In the genomic region with DNA sequence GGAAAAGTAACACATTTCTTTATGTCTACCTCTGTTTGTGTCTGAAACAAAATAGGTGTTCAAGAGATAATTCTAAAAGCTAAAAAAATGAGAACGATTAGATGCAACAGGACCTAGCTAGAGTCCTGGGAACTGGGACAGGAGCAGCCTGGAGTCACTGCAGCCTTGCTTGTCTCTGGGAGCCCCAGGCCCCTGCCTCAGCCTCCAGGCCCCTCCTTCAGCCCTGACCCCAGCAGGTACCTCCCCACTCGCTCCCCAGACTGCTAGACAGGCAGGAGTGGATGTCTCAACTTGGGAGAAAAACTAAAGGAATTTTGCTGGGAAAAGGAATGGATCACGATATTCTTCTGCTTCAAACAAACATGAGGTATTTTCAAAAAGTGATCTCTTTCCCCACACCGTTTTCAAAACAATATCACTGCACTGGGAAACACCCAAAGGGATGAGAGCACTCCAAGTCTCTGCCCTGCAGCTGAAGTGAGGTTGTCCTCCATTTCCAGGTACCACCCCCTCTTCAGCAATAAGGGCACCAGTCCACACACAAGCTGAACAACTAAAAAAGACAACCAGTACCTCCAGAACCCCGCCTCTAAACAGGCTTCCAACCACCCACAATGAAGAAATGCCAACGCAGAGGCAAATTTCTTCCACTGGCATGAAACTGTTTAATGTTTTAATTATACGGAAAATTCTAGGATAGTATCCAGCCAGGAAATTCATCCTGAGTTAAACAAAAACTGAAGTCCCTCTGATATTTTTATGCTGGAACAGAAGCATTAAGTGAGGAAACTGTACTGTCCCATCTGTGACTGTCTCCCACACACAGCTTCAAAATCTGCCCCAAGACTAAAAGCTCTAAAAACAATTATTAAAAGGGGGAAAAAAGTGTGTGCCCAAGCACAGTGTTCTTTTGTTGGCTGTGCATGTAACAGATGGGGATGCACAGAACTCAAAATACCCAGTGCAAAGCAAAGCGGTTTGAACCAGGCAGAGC, we compare ENCODE assay signal across 26 cellular contexts. TPM values are rescaled to one million over a fixed set of nuclear protein-coding genes. Genes with fewer than 3 reads are reported as not detected.
A peak's percentile ranks its signal among the peaks of the same experiment; 100 is the strongest.
DNase-seq lines count a peak whose midpoint lies in the region; ATAC-seq and TF ChIP-seq lines count a peak whose summit lies in the region.
"Had no signal": no experiment of that assay in that cellular context is flagged by ENCODE, and none has a peak within 500 bp of the region (broad histone marks: within the 10 kb centered on the region; RNA-seq: fewer than 3 reads in every experiment).

No MANE protein-coding gene starts in this region.

- H2BK15ac ChIP-seq in neuronal stem cell (ENCODE audit: low read length) = no peak overlapping the region

- H3K9ac ChIP-seq in neuronal stem cell (ENCODE audit: low read depth, low read length, poor library complexity) = no peak overlapping the region
- H3K9ac ChIP-seq: KMS-11 had no signal

- no peak overlapping the region for H3K4me3 Mint-ChIP-seq in immature natural killer cell
- H3K4me3 Mint-ChIP-seq: activated CD4-positive, alpha-beta T cell treated with anti-CD3 and anti-CD28 coated beads, Interleukin-2, amount 10 ng/mL, durations not matched to agents 24 days and 14 days; activated naive CD4-positive, alpha-beta T cell treated with anti-CD3 and anti-CD28 coated beads, Interleukin-2, amount 50 U/mL, for 24 hours; dendritic cell treated with granulocyte-macrophage colony-stimulating factor and Interleukin-4, amounts not matched to agents 40 ng/mL and 50 ng/mL, for 4 days; HFFc6 had no signal

- no peak overlapping the region for H3K14ac ChIP-seq in neuronal stem cell (ENCODE audit: low read length)

- intact Hi-C loops in body of pancreas (cut with DNase I) (no loop called here), right cardiac atrium (cut with DNase I) (no loop called here), sigmoid colon (cut with DNase I) (no loop called here)

- H3K27me3 Mint-ChIP-seq in immature natural killer cell (ENCODE audit: low read depth in 3 of 3) = peaks cover 0 to 1% (median 0%) of the 10 kb centered on the region in 3 donors
- H3K27me3 Mint-ChIP-seq: activated CD4-positive, alpha-beta T cell treated with anti-CD3 and anti-CD28 coated beads, Interleukin-2, amount 10 ng/mL, durations not matched to agents 24 days and 14 days; activated naive CD4-positive, alpha-beta T cell treated with anti-CD3 and anti-CD28 coated beads, Interleukin-2, amount 50 U/mL, for 24 hours; dendritic cell treated with granulocyte-macrophage colony-stimulating factor and Interleukin-4, amounts not matched to agents 40 ng/mL and 50 ng/mL, for 4 days had no signal

- no peak overlapping the region for H4K8ac ChIP-seq in neuronal stem cell (ENCODE audit: low read depth, low read length)

- no peaks in the 10 kb centered on the region for H3K27me3 ChIP-seq in body of pancreas
- no peaks in the 10 kb centered on the region for H3K27me3 ChIP-seq in right cardiac atrium (ENCODE audit: control insufficient read depth, insufficient read depth)
- H3K27me3 ChIP-seq in sigmoid colon = no peaks in the 10 kb centered on the region
- H3K27me3 ChIP-seq in neuronal stem cell (ENCODE audit: control insufficient read depth in 3 of 3, insufficient read depth in 3 of 3, low read depth in 1 of 3, low read length in 3 of 3) = no peaks in the 10 kb centered on the region
- H3K27me3 ChIP-seq: tibial nerve had no signal

- H3K4ac ChIP-seq in neuronal stem cell (ENCODE audit: low read length) = no peak overlapping the region

- ATAC-seq in body of pancreas = no peak
- ATAC-seq in right cardiac atrium = peak; percentile 41 to 56
- ATAC-seq: stimulated activated naive CD8-positive, alpha-beta T cell treated with anti-CD3 and anti-CD28 coated beads, Interleukin-15, Interleukin-2, amounts not matched to agents 100 U/mL and 50 U/mL, for 24 hours had no signal

- H3K4me1 Mint-ChIP-seq in immature natural killer cell = peaks cover 0 to 1% of the 10 kb centered on the region in 2 donors
- H3K4me1 Mint-ChIP-seq: activated CD4-positive, alpha-beta T cell treated with anti-CD3 and anti-CD28 coated beads, Interleukin-2, amount 10 ng/mL, durations not matched to agents 24 days and 14 days; activated naive CD4-positive, alpha-beta T cell treated with anti-CD3 and anti-CD28 coated beads, Interleukin-2, amount 50 U/mL, for 24 hours had no signal

- H3K36me3 ChIP-seq in body of pancreas (replicated peaks in 1 of 2; ENCODE audit: insufficient read depth in 1 of 2, low read depth in 2 of 2) = peaks cover 0 to 33% of the 10 kb centered on the region in 2 donors
- peaks cover under 1 to 55% (median 26%) of the 10 kb centered on the region in 4 donors for H3K36me3 ChIP-seq in sigmoid colon
- peaks cover 21 to 81% of the 10 kb centered on the region in 2 donors for H3K36me3 ChIP-seq in neuronal stem cell (replicated peaks in 1 of 2; ENCODE audit: control insufficient read depth in 2 of 2, insufficient read depth in 2 of 2, low read length in 2 of 2)

- DNase-seq in Ammon's horn (ENCODE audit: low spot score) (peak; percentile 68), body of pancreas (no peak), right cardiac atrium (no peak), sigmoid colon (no peak), neuronal stem cell (ENCODE audit: low spot score) (no peak), HUDEP-2 (lab: John Stamatoyannopoulos, UW; ENCODE audit: unreplicated experiment in 76 of 76) (no peak), immature natural killer cell (no peak)
- DNase-seq: activated CD4-positive, alpha-beta T cell treated with anti-CD3 and anti-CD28 coated beads, Interleukin-2, amount 10 ng/mL, durations not matched to agents 24 days and 14 days; DMS79; GDM1; GOT3; HFFc6; MM.1S; NCI-H1417; NCI-H510A treated with DMSO at 0.1 percent for 48 hours; PC-9; posterior cingulate gyrus; SHP77; stimulated activated naive CD8-positive, alpha-beta T cell treated with anti-CD3 and anti-CD28 coated beads, Interleukin-15, Interleukin-2, amounts not matched to agents 100 U/mL and 50 U/mL, for 24 hours; SW 1271; T-helper 9 cell had no signal

- no peaks in the 10 kb centered on the region for H3K9me3 Mint-ChIP-seq in immature natural killer cell
- H3K9me3 Mint-ChIP-seq: activated CD4-positive, alpha-beta T cell treated with anti-CD3 and anti-CD28 coated beads, Interleukin-2, amount 10 ng/mL, durations not matched to agents 24 days and 14 days; activated naive CD4-positive, alpha-beta T cell treated with anti-CD3 and anti-CD28 coated beads, Interleukin-2, amount 50 U/mL, for 24 hours; dendritic cell treated with granulocyte-macrophage colony-stimulating factor and Interleukin-4, amounts not matched to agents 40 ng/mL and 50 ng/mL, for 4 days; HFFc6 had no signal

- WGBS in body of pancreas, 2 donors = 65 to 66% methylated on average over 8 of the region's 8 CpGs
- 76% methylated on average over 8 of the region's 8 CpGs for WGBS in right cardiac atrium
- WGBS in sigmoid colon, 2 donors = 86 to 92% methylated on average over 8 of the region's 8 CpGs
- WGBS in neuronal stem cell (ENCODE audit: extremely low coverage in 2 of 2, insufficient read length in 2 of 2, insufficient replicate concordance in 1 of 2), 2 donors = no CpG with 5 or more reads among the region's 8 CpGs

- H2BK120ac ChIP-seq in neuronal stem cell (ENCODE audit: low read depth, low read length) = no peak overlapping the region

- H2BK12ac ChIP-seq in neuronal stem cell (ENCODE audit: low read length) = no peak overlapping the region

- no peak overlapping the region for H2AFZ ChIP-seq in neuronal stem cell (ENCODE audit: low read length)
- H2AFZ ChIP-seq: PC-9 had no signal

- H3K4me3 ChIP-seq in body of pancreas (no peak overlapping the region), right cardiac atrium (ENCODE audit: low read length) (no peak overlapping the region), sigmoid colon (no peak overlapping the region), neuronal stem cell (ENCODE audit: low read length in 2 of 2) (no peak overlapping the region)
- H3K4me3 ChIP-seq: PC-9, tibial nerve had no signal

- no peak overlapping the region for H4K91ac ChIP-seq in neuronal stem cell (ENCODE audit: low read depth, low read length, poor library complexity)

- H3K4me1 ChIP-seq in body of pancreas = peaks cover 17% of the 10 kb centered on the region
- H3K4me1 ChIP-seq in right cardiac atrium (ENCODE audit: control insufficient read depth, insufficient read depth, low read length) = no peaks in the 10 kb centered on the region
- peaks cover 0 to 30% (median 23%) of the 10 kb centered on the region in 4 donors for H3K4me1 ChIP-seq in sigmoid colon
- no peaks in the 10 kb centered on the region for H3K4me1 ChIP-seq in neuronal stem cell (ENCODE audit: control insufficient read depth in 2 of 2, insufficient read depth in 1 of 2, low read depth in 1 of 2, low read length in 2 of 2)

- peak overlapping the region in 3 of 4 donors; percentile 40 to 60 (median 56) for H3K27ac ChIP-seq in body of pancreas
- H3K27ac ChIP-seq in right cardiac atrium (ENCODE audit: low read length) = peak overlapping the region; percentile 50
- H3K27ac ChIP-seq in sigmoid colon = peak overlapping the region; percentile 57 to 66 (median 60)
- H3K27ac ChIP-seq in neuronal stem cell (replicated peaks; ENCODE audit: low read length) = no peak overlapping the region
- H3K27ac ChIP-seq: C4-2B, KMS-11, PC-9 had no signal

- no peak overlapping the region for H3K18ac ChIP-seq in neuronal stem cell (ENCODE audit: low read length)

- TF ChIP-seq POLR2A in body of pancreas (IDR thresholded peaks at IDR 0.05) (no peak), sigmoid colon (IDR thresholded peaks at IDR 0.05) (no peak)

- H2AK5ac ChIP-seq in neuronal stem cell (ENCODE audit: low read depth, low read length) = no peak overlapping the region

- peak overlapping the region in 1 of 6 donors; percentile 10 for H3K27ac Mint-ChIP-seq in immature natural killer cell
- H3K27ac Mint-ChIP-seq: activated CD4-positive, alpha-beta T cell treated with anti-CD3 and anti-CD28 coated beads, Interleukin-2, amount 10 ng/mL, durations not matched to agents 24 days and 14 days; activated naive CD4-positive, alpha-beta T cell treated with anti-CD3 and anti-CD28 coated beads, Interleukin-2, amount 50 U/mL, for 24 hours; dendritic cell treated with granulocyte-macrophage colony-stimulating factor and Interleukin-4, amounts not matched to agents 40 ng/mL and 50 ng/mL, for 4 days; HFFc6 had no signal

- TF ChIP-seq EP300 in sigmoid colon (IDR thresholded peaks at IDR 0.05) = no peak

- H3K79me1 ChIP-seq in neuronal stem cell (ENCODE audit: low read depth, low read length) = no peaks in the 10 kb centered on the region

- no peak overlapping the region for H2BK5ac ChIP-seq in neuronal stem cell (ENCODE audit: low read length)

- H3K9me3 ChIP-seq in body of pancreas = no peaks in the 10 kb centered on the region
- H3K9me3 ChIP-seq in right cardiac atrium (ENCODE audit: control insufficient read depth, low read length) = no peaks in the 10 kb centered on the region
- H3K9me3 ChIP-seq in sigmoid colon = no peaks in the 10 kb centered on the region
- no peaks in the 10 kb centered on the region for H3K9me3 ChIP-seq in neuronal stem cell (replicated peaks in 1 of 2; ENCODE audit: control insufficient read depth in 2 of 2, insufficient read depth in 1 of 2, low read depth in 1 of 2, low read length in 2 of 2)
- H3K9me3 ChIP-seq: tibial nerve had no signal

- peaks cover 17 to 62% (median 29%) of the 10 kb centered on the region in 3 donors for H3K36me3 Mint-ChIP-seq in immature natural killer cell

- H3K4me2 ChIP-seq in neuronal stem cell (ENCODE audit: insufficient read depth, low read length, poor library complexity, severe bottlenecking) = no peak overlapping the region
- H3K4me2 ChIP-seq: KMS-11, PC-9 had no signal

- H3K23ac ChIP-seq in neuronal stem cell (ENCODE audit: low read depth, low read length, poor library complexity) = no peak overlapping the region

- no peak for TF ChIP-seq CTCF in body of pancreas (IDR thresholded peaks at IDR 0.05)
- no peak for TF ChIP-seq CTCF in sigmoid colon (IDR thresholded peaks at IDR 0.05)

RNA-seq across cellular contexts. Expression of a gene that starts 47.2 kb away (rescaled TPM):
- total RNA-seq in body of pancreas = 100 to 1,000 TPM in 1 of 2 donors, 10 to 100 TPM in 1; 77.6 to 104 TPM
- total RNA-seq in right cardiac atrium = 10 to 100 TPM; 36.9 to 47.4 (median 39.1) TPM
- 20.7 TPM for polyA plus RNA-seq in right cardiac atrium
- 10 to 100 TPM; 53.5 to 59.1 (median 56.5) TPM for total RNA-seq in sigmoid colon
- polyA plus RNA-seq in sigmoid colon = 10 to 100 TPM; 37.5 to 55.6 (median 42.6) TPM
- polyA plus RNA-seq in neuronal stem cell (2013, experiment 1 of 2) = 42.0 TPM
- polyA plus RNA-seq in neuronal stem cell (2013, experiment 2 of 2) = 39.6 TPM
- polyA plus RNA-seq in immature natural killer cell = 10 to 100 TPM; 36.4 to 71.7 (median 57.7) TPM
